23 cellular contexts compared by ENCODE assay signal in the genomic region with DNA sequence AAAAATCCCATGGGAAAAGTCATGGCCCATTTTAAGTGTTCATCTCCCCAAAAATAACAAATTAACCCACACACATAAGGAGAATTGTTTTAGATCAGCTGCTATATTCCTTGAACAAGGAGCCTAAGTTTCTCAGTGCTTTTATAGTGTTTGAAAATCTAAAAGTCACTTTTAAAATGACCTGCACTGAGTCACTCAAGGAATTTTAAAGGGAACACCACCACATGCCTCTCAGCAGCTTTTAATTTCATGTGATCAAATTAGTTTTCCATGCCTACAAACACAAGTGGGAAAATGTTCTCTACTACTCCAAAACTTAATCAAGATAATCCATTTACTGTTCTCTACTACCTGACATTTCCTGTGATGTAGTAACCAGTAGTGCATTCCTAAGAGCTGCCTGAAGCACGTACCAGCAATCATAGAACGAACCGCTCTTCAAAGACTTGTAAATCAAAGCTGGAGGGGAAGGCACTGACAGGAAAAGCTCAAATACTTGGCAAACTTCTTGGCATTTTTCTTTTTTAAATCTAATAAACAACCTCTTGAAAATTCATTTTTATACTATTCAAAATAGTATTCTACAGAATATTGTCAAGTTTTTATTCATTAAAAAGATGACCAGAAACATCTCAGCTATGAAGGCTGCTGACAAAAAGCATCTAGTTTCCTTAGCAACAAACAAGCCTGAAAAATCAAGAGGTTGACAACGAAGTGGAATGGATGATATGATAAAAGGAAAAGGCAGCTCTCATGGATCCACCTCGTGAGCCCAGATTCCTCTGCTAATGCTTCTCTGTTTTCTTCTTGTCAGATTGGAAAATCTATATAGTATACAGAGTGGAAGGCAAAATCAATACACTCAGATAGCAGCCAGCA.
"Had no signal": no experiment of that assay in that cellular context is flagged by ENCODE, and none has a peak within 500 bp of the region (broad histone marks: within the 10 kb centered on the region; RNA-seq: fewer than 3 reads in every experiment).

No MANE protein-coding gene starts in this region.

- H3K9me3 Mint-ChIP-seq: activated CD4-positive, alpha-beta T cell treated with anti-CD3 and anti-CD28 coated beads, Interleukin-2, amount 10 ng/mL, durations not matched to agents 7 days and 5 days; activated CD8-positive, alpha-beta T cell treated with anti-CD3 and anti-CD28 coated beads for 36 hours; central memory CD8-positive, alpha-beta T cell; naive thymus-derived CD4-positive, alpha-beta T cell; neural crest cell had no signal

- H3K27me3 Mint-ChIP-seq: activated CD4-positive, alpha-beta T cell treated with anti-CD3 and anti-CD28 coated beads, Interleukin-2, amount 10 ng/mL, durations not matched to agents 7 days and 5 days; activated CD8-positive, alpha-beta T cell treated with anti-CD3 and anti-CD28 coated beads for 36 hours; activated naive CD8-positive, alpha-beta T cell; central memory CD8-positive, alpha-beta T cell; naive thymus-derived CD4-positive, alpha-beta T cell had no signal

- DNase-seq: activated CD4-positive, alpha-beta T cell treated with anti-CD3 and anti-CD28 coated beads for 1 hour; activated CD4-positive, alpha-beta T cell treated with anti-CD3 and anti-CD28 coated beads, Interleukin-2, amount 10 ng/mL, durations not matched to agents 7 days and 5 days; activated CD8-positive, alpha-beta T cell treated with anti-CD3 and anti-CD28 coated beads for 36 hours; activated effector memory CD4-positive, alpha-beta T cell treated with Interleukin-2 at 50 U/mL for 16 hours; activated naive CD4-positive, alpha-beta T cell treated with Interleukin-2 at 50 U/mL for 16 hours; amniotic stem cell; colonic mucosa; effector CD8-positive, alpha-beta T cell; gastrocnemius medialis; glutamatergic neuron; islet precursor cell; left colon; midbrain; naive thymus-derived CD4-positive, alpha-beta T cell; nucleus accumbens; right cardiac atrium; stimulated activated CD4-positive, alpha-beta T cell treated with anti-CD3 and anti-CD28 coated beads, Interleukin-2, amount 100 ng/mL, for 48 hours; stimulated activated naive CD4-positive, alpha-beta T cell treated with Interleukin-2 at 50 U/mL for 16 hours; T-helper 2 cell had no signal

- H3K27ac Mint-ChIP-seq: activated CD4-positive, alpha-beta T cell treated with anti-CD3 and anti-CD28 coated beads, Interleukin-2, amount 10 ng/mL, durations not matched to agents 7 days and 5 days; activated naive CD8-positive, alpha-beta T cell had no signal

- H3K9me3 ChIP-seq: colonic mucosa, gastrocnemius medialis, tibial nerve had no signal

- H3K36me3 ChIP-seq: colonic mucosa had no signal

- H3K4me3 Mint-ChIP-seq: activated CD4-positive, alpha-beta T cell treated with anti-CD3 and anti-CD28 coated beads, Interleukin-2, amount 10 ng/mL, durations not matched to agents 7 days and 5 days; activated CD8-positive, alpha-beta T cell treated with anti-CD3 and anti-CD28 coated beads for 36 hours; activated naive CD8-positive, alpha-beta T cell; central memory CD8-positive, alpha-beta T cell; naive thymus-derived CD4-positive, alpha-beta T cell; neural crest cell had no signal

- ATAC-seq: activated CD8-positive, alpha-beta T cell treated with anti-CD3 and anti-CD28 coated beads for 36 hours; gastrocnemius medialis; left colon; naive thymus-derived CD4-positive, alpha-beta T cell; right cardiac atrium had no signal

- H3K27ac ChIP-seq: colonic mucosa, gastrocnemius medialis, tibial nerve had no signal

- H3K4me1 ChIP-seq: colonic mucosa, gastrocnemius medialis, tibial nerve had no signal

- H3K4me1 Mint-ChIP-seq: activated CD4-positive, alpha-beta T cell treated with anti-CD3 and anti-CD28 coated beads, Interleukin-2, amount 10 ng/mL, durations not matched to agents 7 days and 5 days; central memory CD8-positive, alpha-beta T cell; neural crest cell had no signal

- H3K27me3 ChIP-seq: colonic mucosa, gastrocnemius medialis, tibial nerve had no signal

- H3K4me3 ChIP-seq: colonic mucosa, gastrocnemius medialis, tibial nerve had no signal
